ENCODE assay signal across 8 cellular contexts in the genomic region with DNA sequence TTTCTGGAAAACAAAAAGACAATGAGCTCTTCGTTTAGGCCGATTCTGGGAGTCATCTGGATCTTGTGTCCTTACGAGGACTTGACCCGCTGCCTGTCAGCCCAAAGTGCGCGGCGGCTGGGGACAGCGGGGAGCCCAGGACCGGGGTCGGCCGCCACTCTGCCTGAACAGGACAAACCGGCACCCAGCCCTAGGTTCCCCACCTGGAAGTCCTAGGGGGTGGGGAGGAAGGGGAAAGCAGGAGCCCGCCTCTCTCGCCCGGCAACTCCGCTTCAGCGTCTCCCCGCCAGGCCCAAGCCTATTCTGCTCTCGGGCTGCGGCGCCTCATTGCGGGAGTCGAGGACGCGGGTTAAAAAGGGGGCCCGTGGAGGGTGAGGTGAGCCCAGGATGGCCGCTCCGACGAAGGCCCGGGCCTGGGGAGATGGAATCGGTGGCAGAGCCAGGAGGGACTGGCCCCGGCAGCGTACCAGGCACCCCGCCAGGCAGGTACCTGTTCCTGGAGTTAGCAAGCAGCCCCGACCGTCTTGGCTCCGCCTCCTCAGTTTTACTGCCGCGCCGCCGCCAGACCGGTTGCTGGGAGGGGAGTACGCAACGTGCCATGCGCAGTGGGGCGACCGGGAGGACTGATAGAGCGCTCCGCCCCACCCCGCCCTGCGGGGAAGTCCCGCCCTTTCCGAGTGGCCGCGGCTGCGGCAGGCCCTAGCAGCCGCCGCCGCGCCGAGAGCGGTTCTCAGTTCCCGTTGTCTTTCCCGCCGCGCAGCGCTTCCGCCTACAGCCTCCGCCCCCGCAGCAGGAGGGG. TPM values are rescaled to one million over a fixed set of nuclear protein-coding genes. Genes with fewer than 3 reads are reported as not detected.
DNase-seq lines count a peak whose midpoint lies in the region; ATAC-seq and TF ChIP-seq lines count a peak whose summit lies in the region.

A gene with protein sequence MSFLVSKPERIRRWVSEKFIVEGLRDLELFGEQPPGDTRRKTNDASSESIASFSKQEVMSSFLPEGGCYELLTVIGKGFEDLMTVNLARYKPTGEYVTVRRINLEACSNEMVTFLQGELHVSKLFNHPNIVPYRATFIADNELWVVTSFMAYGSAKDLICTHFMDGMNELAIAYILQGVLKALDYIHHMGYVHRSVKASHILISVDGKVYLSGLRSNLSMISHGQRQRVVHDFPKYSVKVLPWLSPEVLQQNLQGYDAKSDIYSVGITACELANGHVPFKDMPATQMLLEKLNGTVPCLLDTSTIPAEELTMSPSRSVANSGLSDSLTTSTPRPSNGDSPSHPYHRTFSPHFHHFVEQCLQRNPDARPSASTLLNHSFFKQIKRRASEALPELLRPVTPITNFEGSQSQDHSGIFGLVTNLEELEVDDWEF (minus strand): TSS at position 549 of the 799 bp plus-strand sequence. CDS start 13,430 bp downstream, outside the sequence.

- H3K4me1 ChIP-seq in adipocyte (ENCODE audit: control insufficient read depth, insufficient read depth, low read length), result peaks cover 12% of the 10 kb centered on the region

- H3K4me3 ChIP-seq in GM12865 (ENCODE audit: low read depth, low read length) (peak within 1 kb of the TSS; percentile 95), adipocyte (ENCODE audit: low read length) (peak within 1 kb of the TSS; percentile 97)

- intact Hi-C loops in cardiac septum (cut with DNase I), result loop anchor here (1.0 to 2.0 kb wide), 2 partner anchors 32 to 41 kb away; a partner anchor contains a TSS

- TF ChIP-seq CTCF in GM12865 (IDR thresholded peaks at IDR 0.05; ENCODE audit: insufficient read depth, low read depth, low read length, missing control alignments) (no peak), type B pancreatic cell (conservative IDR thresholded peaks at IDR 0.05) (peak; percentile 22)

- peak within 1 kb of the TSS; percentile 97 for H3K9ac ChIP-seq in adipocyte (ENCODE audit: low read length)

- H3K36me3 Mint-ChIP-seq in type B pancreatic cell, result peaks cover 6% of the 10 kb centered on the region

- peaks cover 19% of the 10 kb centered on the region for H3K36me3 ChIP-seq in adipocyte (ENCODE audit: control insufficient read depth, insufficient read depth, low read length, severe bottlenecking)

- DNase-seq in GM12865 (ENCODE audit: low read depth), result peak; percentile 99
- DNase-seq in NCI-H1417 treated with DMSO at 0.1 percent for 48 hours (lab: John Stamatoyannopoulos, UW), result peak; percentile 95
- DNase-seq in SW480 (ENCODE audit: low spot score), result peak; percentile 98
- peak; percentile 99 for DNase-seq in adipocyte (ENCODE audit: low read depth)
- peak; percentile 100 for DNase-seq in cardiac septum (ENCODE audit: low spot score)
- DNase-seq in pons (ENCODE audit: low spot score), result peak; percentile 96
- DNase-seq in type B pancreatic cell (ENCODE audit: extremely low spot score, unreplicated experiment), result peak; percentile 99

- H3K9me3 Mint-ChIP-seq in type B pancreatic cell, result no peaks in the 10 kb centered on the region

- peak within 1 kb of the TSS; percentile 95 for H3K27ac Mint-ChIP-seq in type B pancreatic cell

- peaks cover 4% of the 10 kb centered on the region for H3K4me1 Mint-ChIP-seq in type B pancreatic cell (ENCODE audit: unreplicated experiment)

- peak; percentile 88 for ATAC-seq in HG02763 (IDR thresholded peaks at IDR 0.05; ENCODE audit: unreplicated experiment)

- no peaks in the 10 kb centered on the region for H3K9me3 ChIP-seq in adipocyte (ENCODE audit: control insufficient read depth, low read length)

- no peaks in the 10 kb centered on the region for H3K27me3 ChIP-seq in adipocyte (replicated peaks; ENCODE audit: control insufficient read depth, insufficient read depth, low read length)

- H3K4me3 Mint-ChIP-seq in type B pancreatic cell, result peak within 1 kb of the TSS; percentile 94

- no peaks in the 10 kb centered on the region for H3K27me3 Mint-ChIP-seq in type B pancreatic cell

RNA-seq across cellular contexts. Expression of the gene that starts here (rescaled TPM):
- 20.4 TPM for total RNA-seq in cardiac septum
- 26.5 and 43.9 TPM in 2 replicates for total RNA-seq in type B pancreatic cell (ENCODE audit: low replicate concordance)

Comparison
In these comparisons a context has a peak if more than half of its experiments do, and no peak if none do; other contexts are left out.
1. Peak in every context shown above with its lines: DNase-seq, ATAC-seq and H3K4me3 ChIP-seq.